ENCODE assay signal across 23 cellular contexts in genomic region chr17:81502471-81503017, GRCh38. TPM values are rescaled to one million over a fixed set of nuclear protein-coding genes. Genes with fewer than 3 reads are reported as not detected.
DNase-seq lines count a peak whose midpoint lies in the region; ATAC-seq, FAIRE-seq and TF ChIP-seq lines count a peak whose summit lies in the region.
"Had no signal": no experiment of that assay in that cellular context is flagged by ENCODE, and none has a peak within 500 bp of the region (broad histone marks: within the 10 kb centered on the region; RNA-seq: fewer than 3 reads in every experiment).

No MANE protein-coding gene starts in this region.

- POLR2A ChIA-PET in K562 (lab: Yijun Ruan, JAX) (interaction anchor here (1.0 to 8.3 kb wide), 3 partner anchors 9 to 24 kb away, joined by 4 to 132 read pairs (median 9); partner anchors contain the start of gene ACTG1), RWPE1 (lab: Yijun Ruan, JAX; ENCODE audit: low non-redundant PET) (interaction anchor here (0.5 kb wide), 1 partner anchor 171 kb away, joined by 3 read pairs; no protein-coding TSS in a partner anchor)

- H3K4me1 Mint-ChIP-seq in neural crest cell = peaks cover 1% of the 10 kb centered on the region

- 0 out of 4 replicates have a peak overlapping the region, but pooled peaks of 1 of the 2 experiments have one; percentile 23 for H3K9ac ChIP-seq in K562 (ENCODE audit: insufficient read depth in 1 of 2, low read depth in 2 of 2, low read length in 2 of 2)

- intact Hi-C loops in left ventricle myocardium superior (cut with micrococcal nuclease) (no loop called here), cardiac septum (cut with DNase I) (no loop called here), K562 (cut with micrococcal nuclease) (no loop called here)

- FAIRE-seq in K562 (lab: Jason Lieb, UNC) (no peak), urothelium cell line (lab: Jason Lieb, UNC) (peak; percentile 44)

- H3K4me3 ChIP-seq in K562 = no peak overlapping the region

- WGBS in K562 (ENCODE audit: insufficient coverage, low coverage, missing lambda C conversion rate) = 15% methylated on average over 12 of the region's 12 CpGs

- BruUV-seq in K562 (replicated peaks; lab: Mats Ljungman, UMichigan) = no TSS peak

- H3K79me2 ChIP-seq in K562 (ENCODE audit: control insufficient read depth, insufficient read depth, low read length) = no peaks in the 10 kb centered on the region

- no peak for TF ChIP-seq RAD21 in K562 (CRISPR knock-in tag; conservative IDR thresholded peaks at IDR 0.05 in 1 of 2, IDR thresholded peaks at IDR 0.05 in 1 of 2)

- H3K27me3 ChIP-seq in K562 (ENCODE audit: control insufficient read depth in 2 of 2, insufficient read depth in 2 of 2, low read length in 2 of 2) = peaks cover 10 to 25% of the 10 kb centered on the region in 2 experiments; a peak in 3 of 5 replicates

- no peaks in the 10 kb centered on the region for H3K36me3 ChIP-seq in K562 (ENCODE audit: control insufficient read depth, insufficient read depth, low read length)

- ATAC-seq in left ventricle myocardium superior (no peak), K562 (no peak; the same call in 1 of the 3 replicates), HG02981 (IDR thresholded peaks at IDR 0.05; ENCODE audit: unreplicated experiment) (no peak), HG03108 (IDR thresholded peaks at IDR 0.05; ENCODE audit: unreplicated experiment) (no peak)
- ATAC-seq: CD8-positive, alpha-beta T cell had no signal

- peaks cover 0 to 13% of the 10 kb centered on the region in 2 experiments; a peak in 2 of 5 replicates for H3K4me1 ChIP-seq in K562 (replicated peaks in 1 of 2; ENCODE audit: control insufficient read depth in 2 of 2, insufficient read depth in 2 of 2, low read length in 2 of 2)

- TF ChIP-seq EP300 in K562 (IDR thresholded peaks at IDR 0.05; ENCODE audit: low read length) = no peak

- no peaks in the 10 kb centered on the region for H4K20me1 ChIP-seq in K562 (replicated peaks; ENCODE audit: control insufficient read depth, insufficient read depth, low read length)

- peaks cover 3% of the 10 kb centered on the region for H3K36me3 Mint-ChIP-seq in neural crest cell (ENCODE audit: low read depth)
- H3K36me3 Mint-ChIP-seq: CD8-positive, alpha-beta T cell had no signal

- DNase-seq in left ventricle myocardium superior (peak; percentile 6), cardiac septum (ENCODE audit: low spot score) (no peak), K562 (ENCODE audit: extremely low read depth in 1 of 4, low spot score in 3 of 4) (no peak), neural crest cell (ENCODE audit: low read depth, low spot score) (no peak), urothelium cell line (ENCODE audit: low spot score) (no peak), RWPE1 (ENCODE audit: low spot score) (no peak)
- DNase-seq: C1 segment of cervical spinal cord; CD8-positive, alpha-beta T cell; EL; HCEC 1CT; Kasumi-1; MM.1S; NCI-H1048; NCI-H1417 treated with DMSO at 0.1 percent for 48 hours; NCI-H187 treated with DMSO at 0.1 percent for 48 hours; NCI-H2107; NCI-H446 treated with DMSO at 0.1 percent for 48 hours; NCI-H526 treated with DMSO at 0.1 percent for 48 hours; OCI-M1; SHP77 had no signal

- H3K27ac ChIP-seq in K562 (ENCODE audit: extremely low read depth, low read depth, low read length) = no peak overlapping the region
- no peak overlapping the region for H3K27ac ChIP-seq in RWPE1
- H3K27ac ChIP-seq: 22Rv1 had no signal

- H3K27me3 Mint-ChIP-seq in neural crest cell (ENCODE audit: low read depth) = peaks cover 28% of the 10 kb centered on the region

- no peak overlapping the region for H3K27ac Mint-ChIP-seq in neural crest cell (ENCODE audit: unreplicated experiment)
- H3K27ac Mint-ChIP-seq: CD8-positive, alpha-beta T cell had no signal

- CTCF ChIA-PET in K562 (lab: Yijun Ruan, JAX; ENCODE audit: low intra/inter-chr PET ratio) (no interaction called here), RWPE1 (lab: Yijun Ruan, JAX) (no interaction called here)

- H3K9me3 Mint-ChIP-seq in neural crest cell = peaks cover 3% of the 10 kb centered on the region
- H3K9me3 Mint-ChIP-seq: CD8-positive, alpha-beta T cell had no signal

- H3K4me2 ChIP-seq in K562 (ENCODE audit: insufficient read depth, low read length) = no peak overlapping the region

- no peaks in the 10 kb centered on the region for H3K9me3 ChIP-seq in K562 (replicated peaks; ENCODE audit: control insufficient read depth, insufficient read depth, low read depth, low read length)

- peak overlapping the region; percentile 59 for H3K4me3 Mint-ChIP-seq in neural crest cell
- H3K4me3 Mint-ChIP-seq: CD8-positive, alpha-beta T cell had no signal

- TF ChIP-seq CTCF in K562 (IDR thresholded peaks at IDR 0.05 in 2 of 3, conservative IDR thresholded peaks at IDR 0.05 in 1 of 3; ENCODE audit: insufficient read depth in 2 of 3, low read depth in 1 of 3, low read length in 3 of 3) (no peak), neural crest cell (conservative IDR thresholded peaks at IDR 0.05) (no peak), RWPE1 (conservative IDR thresholded peaks at IDR 0.05; ENCODE audit: low read depth) (no peak)

- H3K9me1 ChIP-seq in K562 (ENCODE audit: control insufficient read depth, insufficient read depth, low read length) = no peaks in the 10 kb centered on the region

- in situ Hi-C loops in K562 (cut with MboI) = no loop called here

- TF ChIP-seq POLR2A in K562 (conservative IDR thresholded peaks at IDR 0.05) = no peak

- H2AFZ ChIP-seq in K562 (ENCODE audit: low read depth, low read length) = no peak overlapping the region

TF ChIP-seq in K562, 482 proteins besides CTCF, POLR2A, EP300 and RAD21 (continues in another document):
- TF ChIP-seq MTA1 (IDR thresholded peaks at IDR 0.05; ENCODE audit: borderline replicate concordance) = no peak

RNA-seq across cellular contexts. Expression of gene ACTG1, which starts 10.1 kb away (rescaled TPM):
- 357 TPM for total RNA-seq in left ventricle myocardium superior
- 634 TPM for total RNA-seq in cardiac septum
- 264 and 482 TPM in 2 replicates for total RNA-seq in K562 (2011; cell fraction: chromatin; rRNA removed; ENCODE audit: low replicate concordance)
- total RNA-seq in K562 (2011; cell fraction: nucleolus; rRNA removed) = 393 and 500 TPM in 2 replicates
- total RNA-seq in K562 (2011; cell fraction: nucleoplasm; rRNA removed) = 388 and 427 TPM in 2 replicates
- total RNA-seq in K562 (2014; rRNA removed) = 1,572 and 2,328 TPM in 2 replicates
- 512 and 566 TPM in 2 replicates for total RNA-seq in K562 (2014; rRNA removed; fragmentation: Illumina TruSeq; extraction: Trizol)
- 568 and 574 TPM in 2 replicates for total RNA-seq in K562 (2015; rRNA removed; fragmentation: Illumina TruSeq; extraction: Trizol)
- 1,775 and 1,801 TPM in 2 replicates for total RNA-seq in K562 (2021)
- polyA plus RNA-seq in K562 (2011; rRNA removed) = 224 and 602 TPM in 2 replicates
- polyA plus RNA-seq in K562 (2011; cell fraction: cytosol; rRNA removed) = 901 and 1,415 TPM in 2 replicates
- 1,206 and 1,333 TPM in 2 replicates for polyA plus RNA-seq in K562 (2011; cell fraction: nucleus; rRNA removed)
- 1,311 and 3,206 TPM in 2 replicates for polyA plus RNA-seq in K562 (2012)
- polyA plus RNA-seq in K562 (2014; fragmentation: Illumina TruSeq; extraction: Trizol) = 990 and 2,987 TPM in 2 replicates
- 100 to 1,000 TPM; 259 to 386 TPM for polyA plus RNA-seq in K562 (2014; fragmentation: Nextera tagmentation; extraction: Ambion mirVana)
- polyA plus RNA-seq in K562 (2014; rRNA removed) = 831 and 1,109 TPM in 2 replicates
- 205 and 410 TPM in 2 replicates for polyA minus RNA-seq in K562 (2011; rRNA and poly(A)+ RNA removed)
- polyA minus RNA-seq in K562 (2011; cell fraction: cytosol; rRNA and poly(A)+ RNA removed) = 580 and 1,178 TPM in 2 replicates
- 230 and 388 TPM in 2 replicates for polyA minus RNA-seq in K562 (2011; cell fraction: nucleus; rRNA and poly(A)+ RNA removed)
- 4,235 and 4,315 TPM in 2 replicates for total RNA-seq in neural crest cell

RNA-seq across cellular contexts. Expression of gene FSCN2, which starts 25.6 kb away (rescaled TPM):
- total RNA-seq in left ventricle myocardium superior (0.50 TPM), cardiac septum (1.1 TPM), K562 (2014; rRNA removed) (not detected in 2 replicates), K562 (2014; rRNA removed; fragmentation: Illumina TruSeq; extraction: Trizol) (not detected in 2 replicates), K562 (2015; rRNA removed; fragmentation: Illumina TruSeq; extraction: Trizol) (not detected in 2 replicates), K562 (2021) (not detected in 2 replicates), neural crest cell (0.43 and 0.56 TPM in 2 replicates)
- total RNA-seq in K562 (2011; cell fraction: chromatin; rRNA removed; ENCODE audit: low replicate concordance) = 0.23 TPM in 1 of 2 replicates, not detected in the other
- total RNA-seq in K562 (2011; cell fraction: nucleolus; rRNA removed) = 0.26 and 0.33 TPM in 2 replicates
- total RNA-seq in K562 (2011; cell fraction: nucleoplasm; rRNA removed) = 0.37 TPM in 1 of 2 replicates, not detected in the other
- polyA plus RNA-seq in K562 (2011; rRNA removed) (not detected in 2 replicates), K562 (2014; fragmentation: Illumina TruSeq; extraction: Trizol) (not detected in 2 replicates), K562 (2014; fragmentation: Nextera tagmentation; extraction: Ambion mirVana) (not detected), K562 (2014; rRNA removed) (0.08 TPM in 1 of 2 replicates, not detected in the other)
- polyA plus RNA-seq in K562 (2011; cell fraction: cytosol; rRNA removed) = not detected in 2 replicates
- 0.14 TPM in 1 of 2 replicates, not detected in the other for polyA plus RNA-seq in K562 (2011; cell fraction: nucleus; rRNA removed)
- polyA plus RNA-seq in K562 (2012) = 0.25 and 0.30 TPM in 2 replicates
- not detected in 2 replicates for polyA minus RNA-seq in K562 (2011; rRNA and poly(A)+ RNA removed)
- polyA minus RNA-seq in K562 (2011; cell fraction: cytosol; rRNA and poly(A)+ RNA removed) = not detected in 2 replicates
- 0.13 TPM in 1 of 2 replicates, not detected in the other for polyA minus RNA-seq in K562 (2011; cell fraction: nucleus; rRNA and poly(A)+ RNA removed)

RNA-seq across cellular contexts. Expression of gene FAAP100, which starts 49.6 kb away (rescaled TPM):
- total RNA-seq in left ventricle myocardium superior = 15.4 TPM
- total RNA-seq in cardiac septum = 13.6 TPM
- total RNA-seq in K562 (2011; cell fraction: chromatin; rRNA removed; ENCODE audit: low replicate concordance) = 44.9 and 197 TPM in 2 replicates
- total RNA-seq in K562 (2011; cell fraction: nucleolus; rRNA removed) = 108 and 129 TPM in 2 replicates
- 63.6 and 65.2 TPM in 2 replicates for total RNA-seq in K562 (2011; cell fraction: nucleoplasm; rRNA removed)
- total RNA-seq in K562 (2014; rRNA removed) = 33.2 and 39.0 TPM in 2 replicates
- 3.9 and 8.6 TPM in 2 replicates for total RNA-seq in K562 (2014; rRNA removed; fragmentation: Illumina TruSeq; extraction: Trizol)
- 18.9 and 20.9 TPM in 2 replicates for total RNA-seq in K562 (2015; rRNA removed; fragmentation: Illumina TruSeq; extraction: Trizol)
- total RNA-seq in K562 (2021) = 51.2 and 52.5 TPM in 2 replicates
- 12.6 and 15.2 TPM in 2 replicates for polyA plus RNA-seq in K562 (2011; rRNA removed)
- 18.3 and 47.5 TPM in 2 replicates for polyA plus RNA-seq in K562 (2011; cell fraction: cytosol; rRNA removed)
- 42.7 and 112 TPM in 2 replicates for polyA plus RNA-seq in K562 (2011; cell fraction: nucleus; rRNA removed)
- 22.5 and 27.7 TPM in 2 replicates for polyA plus RNA-seq in K562 (2012)
- polyA plus RNA-seq in K562 (2014; fragmentation: Illumina TruSeq; extraction: Trizol) = 7.6 and 25.3 TPM in 2 replicates
- polyA plus RNA-seq in K562 (2014; fragmentation: Nextera tagmentation; extraction: Ambion mirVana) = under 1 TPM; 0.31 to 0.69 TPM
- polyA plus RNA-seq in K562 (2014; rRNA removed) = 38.6 and 42.4 TPM in 2 replicates
- polyA minus RNA-seq in K562 (2011; rRNA and poly(A)+ RNA removed) = 4.7 and 7.0 TPM in 2 replicates
- 19.5 and 23.0 TPM in 2 replicates for polyA minus RNA-seq in K562 (2011; cell fraction: cytosol; rRNA and poly(A)+ RNA removed)
- polyA minus RNA-seq in K562 (2011; cell fraction: nucleus; rRNA and poly(A)+ RNA removed) = 58.6 and 62.1 TPM in 2 replicates
- 45.0 and 48.3 TPM in 2 replicates for total RNA-seq in neural crest cell
